ENCODE assay signal across 8 cellular contexts in the genomic region with DNA sequence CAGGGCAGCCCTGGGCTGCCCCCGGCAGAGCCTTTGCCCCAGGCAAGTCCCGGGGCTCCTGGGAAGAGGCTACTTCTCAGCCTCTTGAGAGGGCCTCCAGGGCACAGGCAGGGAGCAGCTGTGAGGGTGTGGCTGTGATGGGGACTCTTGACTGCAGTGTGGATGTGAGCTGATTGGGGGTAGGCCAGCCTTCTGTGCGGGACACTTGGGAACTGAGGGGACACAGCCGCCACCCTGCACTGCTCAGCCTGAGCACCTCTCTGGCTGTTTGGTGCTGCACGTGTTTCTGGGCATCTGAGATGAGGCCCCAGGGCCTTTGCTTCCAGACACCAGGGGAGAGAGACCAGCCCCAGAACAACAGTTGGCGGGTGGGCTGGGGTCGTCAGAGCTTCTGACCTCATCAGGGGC.
A peak's percentile ranks its signal among the peaks of the same experiment; 100 is the strongest.
DNase-seq lines count a peak whose midpoint lies in the region; ATAC-seq and TF ChIP-seq lines count a peak whose summit lies in the region.

No MANE protein-coding gene starts in this region.

- H3K36me3 Mint-ChIP-seq in central memory CD8-positive, alpha-beta T cell (ENCODE audit: insufficient read depth) = peaks cover 14% of the 10 kb centered on the region

- peaks cover 4 to 12% of the 10 kb centered on the region in 2 experiments for H3K4me1 ChIP-seq in trophoblast cell (ENCODE audit: control insufficient read depth in 1 of 2, insufficient read depth in 2 of 2, low read length in 2 of 2)

- no peak overlapping the region for H4K12ac ChIP-seq in trophoblast cell (ENCODE audit: low read depth, low read length)

- peak overlapping the region; percentile 99 for H3K27ac Mint-ChIP-seq in central memory CD8-positive, alpha-beta T cell (ENCODE audit: low read depth)

- no peak overlapping the region for H2AK5ac ChIP-seq in trophoblast cell (ENCODE audit: low read length)

- no peaks in the 10 kb centered on the region for H3K27me3 Mint-ChIP-seq in central memory CD8-positive, alpha-beta T cell

- no peak overlapping the region for H3K4me3 ChIP-seq in HL-60 (replicated peaks; ENCODE audit: insufficient read depth, low read length)
- no peak overlapping the region for H3K4me3 ChIP-seq in trophoblast cell (ENCODE audit: low read depth, low read length)

- H2AFZ ChIP-seq in trophoblast cell (ENCODE audit: insufficient read depth, low read length, poor library complexity) = no peak overlapping the region

- no peak overlapping the region for H2BK12ac ChIP-seq in trophoblast cell (ENCODE audit: low read length)

- H3K9me3 Mint-ChIP-seq in central memory CD8-positive, alpha-beta T cell = no peaks in the 10 kb centered on the region

- peaks cover 8% of the 10 kb centered on the region for H3K9me3 ChIP-seq in trophoblast cell (ENCODE audit: insufficient read depth, low read depth, low read length)

- DNase-seq in NK-92 treated with Interleukin-12 subunit alpha and Interleukin-12 subunit beta, amount 100 ng/mL, for 24 hours (lab: John Stamatoyannopoulos, UW) = peak; percentile 71
- no peak for DNase-seq in NK-92 (lab: John Stamatoyannopoulos, UW; ENCODE audit: unreplicated experiment)
- DNase-seq in HL-60 (ENCODE audit: low read depth in 1 of 2, low spot score in 1 of 2) = no peak
- DNase-seq in central memory CD8-positive, alpha-beta T cell (ENCODE audit: low spot score in 2 of 2) = peak in 1 of 2 donors; percentile 39
- DNase-seq in trophoblast cell = peak; percentile 64 to 68
- DNase-seq in NCI-H1436 treated with DMSO at 0.1 percent for 48 hours (lab: John Stamatoyannopoulos, UW) = no peak
- no peak for DNase-seq in NCI-H345 treated with DMSO at 0.1 percent for 48 hours (lab: John Stamatoyannopoulos, UW; ENCODE audit: unreplicated experiment)
- no peak for DNase-seq in effector CD8-positive, alpha-beta T cell (lab: John Stamatoyannopoulos, UW)

- no CpG with 5 or more reads among the region's 7 CpGs for WGBS in trophoblast cell (ENCODE audit: extremely low coverage, insufficient coverage, insufficient read length)

- no peak overlapping the region for H3K9ac ChIP-seq in trophoblast cell (ENCODE audit: low read length)

- H3K4ac ChIP-seq in trophoblast cell (ENCODE audit: low read depth, low read length) = peak overlapping the region; percentile 32

- no peak overlapping the region for H2BK5ac ChIP-seq in trophoblast cell (ENCODE audit: low read depth, low read length, poor library complexity)

- H2BK120ac ChIP-seq in trophoblast cell (ENCODE audit: insufficient read depth, low read length, poor library complexity) = no peak overlapping the region

- peak overlapping the region; percentile 1 for H3K18ac ChIP-seq in trophoblast cell (ENCODE audit: low read length)

- no peak for TF ChIP-seq CTCF in HL-60 (IDR thresholded peaks at IDR 0.05; ENCODE audit: insufficient read depth, low read length)

- H4K91ac ChIP-seq in trophoblast cell (ENCODE audit: low read depth, low read length) = no peak overlapping the region

- H3K4me3 Mint-ChIP-seq in central memory CD8-positive, alpha-beta T cell = peak overlapping the region; percentile 84

- no peak overlapping the region for H4K8ac ChIP-seq in trophoblast cell (ENCODE audit: low read depth, low read length)

- H3K4me1 Mint-ChIP-seq in central memory CD8-positive, alpha-beta T cell = peaks cover 44% of the 10 kb centered on the region

- no peak overlapping the region for H3K4me2 ChIP-seq in trophoblast cell (ENCODE audit: low read length)

- peak; percentile 46 for ATAC-seq in central memory CD8-positive, alpha-beta T cell (replicated peaks; ENCODE audit: extremely low read depth, poor library complexity, severe bottlenecking)

- H3K27ac ChIP-seq in HL-60 (replicated peaks) (peak overlapping the region; percentile 34), trophoblast cell (ENCODE audit: low read depth, low read length) (no peak overlapping the region)

- H3K36me3 ChIP-seq in trophoblast cell (ENCODE audit: control insufficient read depth in 1 of 2, insufficient read depth in 2 of 2, low read length in 2 of 2) = peaks cover 8 to 9% of the 10 kb centered on the region in 2 experiments

- H3K23ac ChIP-seq in trophoblast cell (ENCODE audit: low read length) = no peak overlapping the region

- H3K79me2 ChIP-seq in trophoblast cell (ENCODE audit: control insufficient read depth, insufficient read depth, low read length, poor library complexity) = peaks cover 16% of the 10 kb centered on the region

- H3K27me3 ChIP-seq in HL-60 (ENCODE audit: insufficient read depth, poor library complexity, severe bottlenecking) (no peaks in the 10 kb centered on the region), trophoblast cell (ENCODE audit: insufficient read depth, low read length) (no peaks in the 10 kb centered on the region)

- H3K79me1 ChIP-seq in trophoblast cell (ENCODE audit: low read length) = no peaks in the 10 kb centered on the region

- H3K14ac ChIP-seq in trophoblast cell (ENCODE audit: low read length) = no peak overlapping the region

Comparison
In these comparisons a context has a peak if more than half of its experiments do, and no peak if none do; other contexts are left out.
1. DNase-seq: peak in NK-92 treated with Interleukin-12 subunit alpha and Interleukin-12 subunit beta, amount 100 ng/mL, for 24 hours (single experiment) and trophoblast cell (2 of 2); none in NK-92 (single experiment), HL-60 (0 of 2), NCI-H1436 treated with DMSO at 0.1 percent for 48 hours (single experiment), NCI-H345 treated with DMSO at 0.1 percent for 48 hours (single experiment) and effector CD8-positive, alpha-beta T cell (single experiment).